Comparison of ENCODE assay signal across 11 cellular contexts in the genomic region with DNA sequence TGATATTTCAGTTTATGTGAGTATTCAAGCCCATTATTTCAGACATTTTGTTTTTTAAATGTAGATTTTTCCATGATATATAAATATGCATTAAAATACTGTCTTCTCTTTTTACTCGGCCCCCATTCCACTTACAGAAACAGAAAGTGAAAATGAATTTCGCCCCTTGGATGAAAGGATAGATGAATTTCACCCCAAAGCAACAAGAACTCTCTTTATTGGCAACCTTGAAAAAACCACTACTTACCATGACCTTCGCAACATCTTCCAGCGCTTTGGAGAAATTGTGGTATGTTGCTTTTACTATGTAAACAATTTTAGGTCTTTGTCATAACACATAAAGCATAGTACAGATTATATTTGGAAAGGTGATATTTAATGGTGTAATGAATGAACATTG. TPM values are rescaled to one million over a fixed set of nuclear protein-coding genes. Genes with fewer than 3 reads are reported as not detected.
A peak's percentile ranks its signal among the peaks of the same experiment; 100 is the strongest.
DNase-seq lines count a peak whose midpoint lies in the region; ATAC-seq lines count a peak whose summit lies in the region.
"Had no signal": no experiment of that assay in that cellular context is flagged by ENCODE, and none has a peak within 500 bp of the region (broad histone marks: within the 10 kb centered on the region; RNA-seq: fewer than 3 reads in every experiment).

No MANE protein-coding gene starts in this region.

- peaks cover 41% of the 10 kb centered on the region for H3K4me1 Mint-ChIP-seq in activated CD8-positive, alpha-beta memory T cell treated with anti-CD3 and anti-CD28 coated beads, Interleukin-2, amount 10 ng/mL, durations not matched to agents 7 days and 5 days
- H3K4me1 Mint-ChIP-seq in activated CD4-positive, alpha-beta memory T cell treated with anti-CD3 and anti-CD28 coated beads for 36 hours (ENCODE audit: low read depth) = peaks cover 43% of the 10 kb centered on the region
- H3K4me1 Mint-ChIP-seq in stimulated activated naive B cell treated with anti-CD40 and anti-IgM and Interleukin-4, amounts not matched to agents 10 μg/mL and 1 μg/mL and 100 μg/mL, for 72 hours = peaks cover 11 to 38% of the 10 kb centered on the region in 2 donors

- CTCF ChIA-PET in activated CD8-positive, alpha-beta memory T cell treated with anti-CD3 and anti-CD28 coated beads, Interleukin-2, amount 10 ng/mL, durations not matched to agents 7 days and 5 days (lab: Charles Lee) = interaction anchor here (1.2 to 2.6 kb wide), 3 partner anchors 101 to 124 kb away, joined by 6 to 8 read pairs (median 6); no protein-coding TSS in a partner anchor
- CTCF ChIA-PET in activated CD4-positive, alpha-beta memory T cell treated with anti-CD3 and anti-CD28 coated beads for 36 hours (lab: Charles Lee) = interaction anchor here (0.8 to 1.1 kb wide), 2 partner anchors 85 to 161 kb away, joined by 3 read pairs; no protein-coding TSS in a partner anchor

- intact Hi-C loops in activated CD4-positive, alpha-beta memory T cell treated with anti-CD3 and anti-CD28 coated beads for 36 hours (cut with micrococcal nuclease) = loop anchor here (5.0 kb wide), 1 partner anchor 99 kb away; no protein-coding TSS in a partner anchor

- no peaks in the 10 kb centered on the region for H3K9me3 Mint-ChIP-seq in activated CD8-positive, alpha-beta memory T cell treated with anti-CD3 and anti-CD28 coated beads, Interleukin-2, amount 10 ng/mL, durations not matched to agents 7 days and 5 days (ENCODE audit: low read depth)
- no peaks in the 10 kb centered on the region for H3K9me3 Mint-ChIP-seq in activated CD4-positive, alpha-beta memory T cell treated with anti-CD3 and anti-CD28 coated beads for 36 hours
- no peaks in the 10 kb centered on the region for H3K9me3 Mint-ChIP-seq in stimulated activated naive B cell treated with anti-CD40 and anti-IgM and Interleukin-4, amounts not matched to agents 10 μg/mL and 1 μg/mL and 100 μg/mL, for 72 hours

- no peak for DNase-seq in activated CD8-positive, alpha-beta memory T cell treated with anti-CD3 and anti-CD28 coated beads, Interleukin-2, amount 10 ng/mL, durations not matched to agents 7 days and 5 days
- no peak for DNase-seq in activated CD8-positive, alpha-beta memory T cell treated with anti-CD3 and anti-CD28 coated beads, Interleukin-2, amount 50 U/mL, for 48 hours
- no peak for DNase-seq in activated CD4-positive, alpha-beta memory T cell treated with anti-CD3 and anti-CD28 coated beads for 36 hours
- DNase-seq in fibroblast of peridontal ligament (ENCODE audit: extremely low read depth) (peak; percentile 68), NCI-H2171 treated with DMSO at 0.1 percent for 48 hours (lab: John Stamatoyannopoulos, UW) (no peak)
- DNase-seq in stimulated activated naive B cell treated with anti-CD40 and anti-IgM and Interleukin-4, amounts not matched to agents 10 μg/mL and 1 μg/mL and 100 μg/mL, for 72 hours = no peak
- DNase-seq: left ventricle myocardium inferior, NCI-H1417, right lobe of liver had no signal

- no peaks in the 10 kb centered on the region for H3K27me3 Mint-ChIP-seq in activated CD8-positive, alpha-beta memory T cell treated with anti-CD3 and anti-CD28 coated beads, Interleukin-2, amount 10 ng/mL, durations not matched to agents 7 days and 5 days
- no peaks in the 10 kb centered on the region for H3K27me3 Mint-ChIP-seq in activated CD4-positive, alpha-beta memory T cell treated with anti-CD3 and anti-CD28 coated beads for 36 hours
- no peaks in the 10 kb centered on the region for H3K27me3 Mint-ChIP-seq in stimulated activated naive B cell treated with anti-CD40 and anti-IgM and Interleukin-4, amounts not matched to agents 10 μg/mL and 1 μg/mL and 100 μg/mL, for 72 hours

- POLR2A ChIA-PET in activated CD4-positive, alpha-beta memory T cell treated with anti-CD3 and anti-CD28 coated beads for 36 hours (lab: Charles Lee) = interaction anchor here (0.7 kb wide), 1 partner anchor 72 kb away, joined by 3 read pairs; no protein-coding TSS in a partner anchor

- ATAC-seq in activated CD8-positive, alpha-beta memory T cell treated with anti-CD3 and anti-CD28 coated beads, Interleukin-2, amount 10 ng/mL, durations not matched to agents 7 days and 5 days = peak; percentile 31
- ATAC-seq in stimulated activated naive B cell treated with anti-CD40 and anti-IgM and Interleukin-4, amounts not matched to agents 10 μg/mL and 1 μg/mL and 100 μg/mL, for 72 hours (replicated peaks) = no peak
- ATAC-seq in HG02642 (IDR thresholded peaks at IDR 0.05; ENCODE audit: poor library complexity, unreplicated experiment) (no peak), GM18858 (IDR thresholded peaks at IDR 0.05; ENCODE audit: unreplicated experiment) (no peak)
- ATAC-seq: right lobe of liver had no signal

- H3K4me3 Mint-ChIP-seq in activated CD8-positive, alpha-beta memory T cell treated with anti-CD3 and anti-CD28 coated beads, Interleukin-2, amount 10 ng/mL, durations not matched to agents 7 days and 5 days = peak overlapping the region; percentile 71
- H3K4me3 Mint-ChIP-seq in activated CD4-positive, alpha-beta memory T cell treated with anti-CD3 and anti-CD28 coated beads for 36 hours = peak overlapping the region; percentile 18
- peak overlapping the region; percentile 51 to 54 for H3K4me3 Mint-ChIP-seq in stimulated activated naive B cell treated with anti-CD40 and anti-IgM and Interleukin-4, amounts not matched to agents 10 μg/mL and 1 μg/mL and 100 μg/mL, for 72 hours

- peaks cover 60% of the 10 kb centered on the region for H3K36me3 Mint-ChIP-seq in activated CD8-positive, alpha-beta memory T cell treated with anti-CD3 and anti-CD28 coated beads, Interleukin-2, amount 10 ng/mL, durations not matched to agents 7 days and 5 days
- H3K36me3 Mint-ChIP-seq in activated CD4-positive, alpha-beta memory T cell treated with anti-CD3 and anti-CD28 coated beads for 36 hours = peaks cover 47% of the 10 kb centered on the region
- peaks cover 24 to 41% of the 10 kb centered on the region in 2 donors for H3K36me3 Mint-ChIP-seq in stimulated activated naive B cell treated with anti-CD40 and anti-IgM and Interleukin-4, amounts not matched to agents 10 μg/mL and 1 μg/mL and 100 μg/mL, for 72 hours

- H3K27ac Mint-ChIP-seq in activated CD8-positive, alpha-beta memory T cell treated with anti-CD3 and anti-CD28 coated beads, Interleukin-2, amount 10 ng/mL, durations not matched to agents 7 days and 5 days = peak overlapping the region; percentile 72
- no peak overlapping the region for H3K27ac Mint-ChIP-seq in activated CD4-positive, alpha-beta memory T cell treated with anti-CD3 and anti-CD28 coated beads for 36 hours
- peak overlapping the region; percentile 33 for H3K27ac Mint-ChIP-seq in stimulated activated naive B cell treated with anti-CD40 and anti-IgM and Interleukin-4, amounts not matched to agents 10 μg/mL and 1 μg/mL and 100 μg/mL, for 72 hours

RNA-seq across cellular contexts. Expression of a gene that starts 59.9 kb away (rescaled TPM):
- 10 to 100 TPM; 55.8 to 68.8 TPM for total RNA-seq in activated CD8-positive, alpha-beta memory T cell treated with anti-CD3 and anti-CD28 coated beads, Interleukin-2, amount 10 ng/mL, durations not matched to agents 7 days and 5 days
- 10 to 100 TPM; 52.7 to 58.8 TPM for total RNA-seq in activated CD4-positive, alpha-beta memory T cell treated with anti-CD3 and anti-CD28 coated beads for 36 hours

Comparison
In these comparisons a context has a peak if more than half of its experiments do, and no peak if none do; other contexts are left out.
1. H3K4me3 Mint-ChIP-seq: peak in every context shown above with its lines; median percentile 71 in activated CD8-positive, alpha-beta memory T cell treated with anti-CD3 and anti-CD28 coated beads, Interleukin-2, amount 10 ng/mL, durations not matched to agents 7 days and 5 days; 52 in stimulated activated naive B cell treated with anti-CD40 and anti-IgM and Interleukin-4, amounts not matched to agents 10 μg/mL and 1 μg/mL and 100 μg/mL, for 72 hours; 18 in activated CD4-positive, alpha-beta memory T cell treated with anti-CD3 and anti-CD28 coated beads for 36 hours.